23 cellular contexts compared by ENCODE assay signal in the genomic region with DNA sequence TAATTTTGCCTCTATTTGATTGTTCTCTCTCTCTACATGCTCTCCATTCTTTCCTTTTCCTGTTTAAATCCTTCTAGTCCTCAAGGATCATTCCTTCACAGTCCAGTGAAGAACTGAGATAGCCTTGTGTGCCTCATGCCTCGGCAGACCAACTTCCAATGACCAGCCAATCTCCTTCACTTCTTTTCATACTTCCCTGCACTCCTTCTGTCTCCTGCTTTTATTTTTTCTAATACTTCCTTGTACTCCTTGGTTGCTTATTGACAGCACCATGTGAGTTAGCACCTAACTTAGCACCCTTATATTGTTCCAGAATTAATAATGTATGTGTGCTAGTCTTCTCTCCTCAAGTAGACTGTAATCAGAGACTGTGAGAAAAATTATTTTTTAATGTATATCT.
"Had no signal": no experiment of that assay in that cellular context is flagged by ENCODE, and none has a peak within 500 bp of the region (broad histone marks: within the 10 kb centered on the region; RNA-seq: fewer than 3 reads in every experiment).

No MANE protein-coding gene starts in this region.

- DNase-seq: activated B cell treated with CpG ODN at 0.5 μM for 24 hours; activated CD4-positive, alpha-beta memory T cell treated with anti-CD3 and anti-CD28 coated beads, Interleukin-2, amount 10 ng/mL, durations not matched to agents 7 days and 5 days; activated CD4-positive, alpha-beta T cell treated with anti-CD3 and anti-CD28 coated beads for 1 hour; activated CD4-positive, alpha-beta T cell treated with anti-CD3 and anti-CD28 coated beads, Interleukin-2, amount 10 ng/mL, durations not matched to agents 24 days and 14 days; activated CD8-positive, alpha-beta memory T cell treated with anti-CD3 and anti-CD28 coated beads, Interleukin-2, amount 50 U/mL, for 48 hours; activated naive CD4-positive, alpha-beta T cell treated with anti-CD3 and anti-CD28 coated beads, Interleukin-2, amount 50 U/mL, for 16 hours; activated T-cell treated with anti-CD3 and anti-CD28 coated beads, Interleukin-2, amount 50 U/mL, for 1 hour; adrenal gland; anterior cingulate cortex; caudate nucleus; MM.1S; NCI-H1105; NCI-H1436; NCI-H1694 treated with DMSO at 0.1 percent for 48 hours; NCI-H2029 treated with DMSO at 0.1 percent for 48 hours; NCI-H345; NCI-H510A; NCI-H526 treated with DMSO at 0.1 percent for 48 hours; NCI-H82; SIG-M5; T-helper 2 cell; T1000 had no signal

- H3K27ac Mint-ChIP-seq: activated B cell treated with CpG ODN at 0.5 μM for 24 hours; activated CD4-positive, alpha-beta memory T cell treated with anti-CD3 and anti-CD28 coated beads, Interleukin-2, amount 10 ng/mL, durations not matched to agents 7 days and 5 days; activated CD4-positive, alpha-beta T cell treated with anti-CD3 and anti-CD28 coated beads, Interleukin-2, amount 10 ng/mL, durations not matched to agents 24 days and 14 days had no signal

- H3K9me3 Mint-ChIP-seq: activated B cell treated with CpG ODN at 0.5 μM for 24 hours; activated CD4-positive, alpha-beta memory T cell treated with anti-CD3 and anti-CD28 coated beads, Interleukin-2, amount 10 ng/mL, durations not matched to agents 7 days and 5 days had no signal

- FAIRE-seq: TTC549 had no signal

- H3K4me1 Mint-ChIP-seq: activated B cell treated with CpG ODN at 0.5 μM for 24 hours had no signal

- H3K4me1 ChIP-seq: adrenal gland had no signal

- H3K27ac ChIP-seq: adrenal gland had no signal

- H3K36me3 ChIP-seq: adrenal gland had no signal

- H3K9me3 ChIP-seq: adrenal gland had no signal

- H3K4me3 ChIP-seq: adrenal gland had no signal

- H3K27me3 ChIP-seq: adrenal gland had no signal

- H3K27me3 Mint-ChIP-seq: activated CD4-positive, alpha-beta T cell treated with anti-CD3 and anti-CD28 coated beads, Interleukin-2, amount 10 ng/mL, durations not matched to agents 24 days and 14 days had no signal

- H3K4me3 Mint-ChIP-seq: activated B cell treated with CpG ODN at 0.5 μM for 24 hours; activated CD4-positive, alpha-beta memory T cell treated with anti-CD3 and anti-CD28 coated beads, Interleukin-2, amount 10 ng/mL, durations not matched to agents 7 days and 5 days; activated CD4-positive, alpha-beta T cell treated with anti-CD3 and anti-CD28 coated beads, Interleukin-2, amount 10 ng/mL, durations not matched to agents 24 days and 14 days had no signal
